23 cellular contexts compared by ENCODE assay signal in genomic region chr2:8538531-8538930, GRCh38.
A peak's percentile ranks its signal among the peaks of the same experiment; 100 is the strongest.
DNase-seq lines count a peak whose midpoint lies in the region; ATAC-seq and TF ChIP-seq lines count a peak whose summit lies in the region.
"Had no signal": no experiment of that assay in that cellular context is flagged by ENCODE, and none has a peak within 500 bp of the region (broad histone marks: within the 10 kb centered on the region; RNA-seq: fewer than 3 reads in every experiment).

No MANE protein-coding gene starts in this region.

- H3K4me2 ChIP-seq in BLaER1 treated with 17β-estradiol and CSF1 and Interleukin-3, amounts not matched to agents 10 nM and 100 nM = peak overlapping the region; percentile 84 to 97 (median 93)
- peak overlapping the region; percentile 70 for H3K4me2 ChIP-seq in DOHH2 (ENCODE audit: low read length)
- H3K4me2 ChIP-seq in trophoblast cell (ENCODE audit: low read length) = no peak overlapping the region

- 90 to 97% methylated on average over 5 to 9 of the region's 9 CpGs for WGBS in endodermal cell (ENCODE audit: insufficient coverage in 1 of 2, insufficient read length in 1 of 2), 2 experiments
- no CpG with 5 or more reads among the region's 9 CpGs for WGBS in trophoblast cell (ENCODE audit: extremely low coverage, insufficient coverage, insufficient read length)

- peak overlapping the region; percentile 10 for H4K8ac ChIP-seq in trophoblast cell (ENCODE audit: low read depth, low read length)

- no peak overlapping the region for H2AFZ ChIP-seq in trophoblast cell (ENCODE audit: insufficient read depth, low read length, poor library complexity)

- peak; percentile 12 for DNase-seq in endodermal cell
- no peak for DNase-seq in trophoblast cell
- DNase-seq in Peyer's patch = no peak
- DNase-seq: activated CD4-positive, alpha-beta memory T cell treated with anti-CD3 and anti-CD28 coated beads, Interleukin-2, amount 10 ng/mL, durations not matched to agents 7 days and 5 days; foreskin keratinocyte; HFFc6; kidney glomerular epithelial cell; NCI-H187; NCI-H226; NK-92 treated with Interleukin-12 subunit alpha and Interleukin-12 subunit beta, amount 100 ng/mL, for 24 hours; psoas muscle; small intestine; stimulated activated CD4-positive, alpha-beta T cell treated with anti-CD3 and anti-CD28 coated beads, Interleukin-4, amount 100 ng/mL, for 24 hours; SW 1271; testis had no signal

- peaks cover 3% of the 10 kb centered on the region for H3K27me3 Mint-ChIP-seq in endodermal cell (ENCODE audit: insufficient read depth)
- H3K27me3 Mint-ChIP-seq: activated CD4-positive, alpha-beta memory T cell treated with anti-CD3 and anti-CD28 coated beads, Interleukin-2, amount 10 ng/mL, durations not matched to agents 7 days and 5 days had no signal

- H3K36me3 Mint-ChIP-seq in endodermal cell (ENCODE audit: low read depth) = no peaks in the 10 kb centered on the region

- H3F3A ChIP-seq in DOHH2 (ENCODE audit: control insufficient read depth, insufficient read depth) = 0 out of 2 replicates have a peak, but pooled peaks cover 4% of the 10 kb centered on the region

- H3K23ac ChIP-seq in trophoblast cell (ENCODE audit: low read length) = no peak overlapping the region

- no peaks in the 10 kb centered on the region for H3K9me2 ChIP-seq in DOHH2 (replicated peaks; ENCODE audit: control insufficient read depth, low read length)

- H2AK5ac ChIP-seq in trophoblast cell (ENCODE audit: low read length) = peak overlapping the region; percentile 86

- H3K4me1 ChIP-seq in BLaER1 treated with 17β-estradiol and CSF1 and Interleukin-3, amounts not matched to agents 10 nM and 100 nM = peaks cover 98 to 100% (median 100%) of the 10 kb centered on the region in 10 experiments
- H3K4me1 ChIP-seq in DOHH2 (ENCODE audit: control insufficient read depth, low read length) (peaks cover 87% of the 10 kb centered on the region), endodermal cell (ENCODE audit: control insufficient read depth, insufficient read depth, low read length) (peaks cover 16% of the 10 kb centered on the region), trophoblast cell (ENCODE audit: control insufficient read depth in 1 of 2, insufficient read depth in 2 of 2, low read length in 2 of 2) (peaks cover 76 to 77% of the 10 kb centered on the region in 2 experiments), Peyer's patch (peaks cover 0 to 22% (median 16%) of the 10 kb centered on the region in 4 donors)
- H3K4me1 ChIP-seq: foreskin keratinocyte had no signal

- H3K27me3 ChIP-seq in BLaER1 treated with 17β-estradiol and CSF1 and Interleukin-3, amounts not matched to agents 10 nM and 100 nM = no peaks in the 10 kb centered on the region
- H3K27me3 ChIP-seq in DOHH2 (ENCODE audit: control insufficient read depth, low read length) (no peaks in the 10 kb centered on the region), endodermal cell (ENCODE audit: control insufficient read depth, insufficient read depth, low read length, poor library complexity, severe bottlenecking) (no peaks in the 10 kb centered on the region), trophoblast cell (ENCODE audit: insufficient read depth, low read length) (no peaks in the 10 kb centered on the region), Peyer's patch (no peaks in the 10 kb centered on the region)
- H3K27me3 ChIP-seq: adrenal gland, foreskin keratinocyte, testis had no signal

- no peak for TF ChIP-seq POLR2A in Peyer's patch (IDR thresholded peaks at IDR 0.05)

- no peaks in the 10 kb centered on the region for H3K9me3 Mint-ChIP-seq in endodermal cell
- H3K9me3 Mint-ChIP-seq: activated CD4-positive, alpha-beta memory T cell treated with anti-CD3 and anti-CD28 coated beads, Interleukin-2, amount 10 ng/mL, durations not matched to agents 7 days and 5 days; HFFc6 had no signal

- peak overlapping the region; percentile 96 for H4K91ac ChIP-seq in trophoblast cell (ENCODE audit: low read depth, low read length)

- no peaks in the 10 kb centered on the region; a peak in 1 of 22 replicates for H3K9me3 ChIP-seq in BLaER1 treated with 17β-estradiol and CSF1 and Interleukin-3, amounts not matched to agents 10 nM and 100 nM (replicated peaks in 1 of 11)
- H3K9me3 ChIP-seq in DOHH2 (ENCODE audit: control insufficient read depth, insufficient read depth, low read length) (no peaks in the 10 kb centered on the region), endodermal cell (ENCODE audit: control insufficient read depth, low read length) (no peaks in the 10 kb centered on the region), trophoblast cell (ENCODE audit: insufficient read depth, low read depth, low read length) (no peaks in the 10 kb centered on the region), Peyer's patch (no peaks in the 10 kb centered on the region)
- H3K9me3 ChIP-seq: adrenal gland, psoas muscle, testis had no signal

- peak overlapping the region; percentile 81 for H3K14ac ChIP-seq in trophoblast cell (ENCODE audit: low read length)

- H3K4me3 ChIP-seq in BLaER1 treated with 17β-estradiol and CSF1 and Interleukin-3, amounts not matched to agents 10 nM and 100 nM = peak overlapping the region in 1 of 10 experiments; percentile 17; a peak in 2 of 20 replicates
- H3K4me3 ChIP-seq in DOHH2 (ENCODE audit: low read length) = peak overlapping the region; percentile 42
- H3K4me3 ChIP-seq in endodermal cell (ENCODE audit: low read length) = no peak overlapping the region
- H3K4me3 ChIP-seq in trophoblast cell (ENCODE audit: low read depth, low read length) = no peak overlapping the region
- H3K4me3 ChIP-seq in Peyer's patch = no peak overlapping the region
- H3K4me3 ChIP-seq: adrenal gland, psoas muscle, testis had no signal

- peaks cover 25% of the 10 kb centered on the region for H3K4me1 Mint-ChIP-seq in endodermal cell

- H3K79me1 ChIP-seq in trophoblast cell (ENCODE audit: low read length) = peaks cover 66% of the 10 kb centered on the region

- H3K4ac ChIP-seq in trophoblast cell (ENCODE audit: low read depth, low read length) = peak overlapping the region; percentile 69

- H2BK120ac ChIP-seq in trophoblast cell (ENCODE audit: insufficient read depth, low read length, poor library complexity) = peak overlapping the region; percentile 95

- ATAC-seq in GM21423 (IDR thresholded peaks at IDR 0.05; ENCODE audit: unreplicated experiment) = no peak
- no peak for ATAC-seq in GM21360 (IDR thresholded peaks at IDR 0.05; ENCODE audit: unreplicated experiment)
- ATAC-seq: foreskin keratinocyte, psoas muscle had no signal

- no peak overlapping the region for H3K27ac Mint-ChIP-seq in endodermal cell
- H3K27ac Mint-ChIP-seq: HFFc6, IgD-negative memory B cell had no signal

- H3K9ac ChIP-seq in BLaER1 treated with 17β-estradiol and CSF1 and Interleukin-3, amounts not matched to agents 10 nM and 100 nM = peak overlapping the region; percentile 70 to 91 (median 86); a peak in 20 of 22 replicates
- H3K9ac ChIP-seq in endodermal cell (ENCODE audit: extremely low read depth, low read length, poor library complexity, severe bottlenecking) = no peak overlapping the region
- H3K9ac ChIP-seq in trophoblast cell (ENCODE audit: low read length) = no peak overlapping the region

- no peak for TF ChIP-seq CTCF in DOHH2 (IDR thresholded peaks at IDR 0.05; ENCODE audit: low read depth, low read length, poor library complexity, severe bottlenecking)
- no peak for TF ChIP-seq CTCF in endodermal cell (conservative IDR thresholded peaks at IDR 0.05)
- no peak for TF ChIP-seq CTCF in Peyer's patch (IDR thresholded peaks at IDR 0.05)

- H4K12ac ChIP-seq in trophoblast cell (ENCODE audit: low read depth, low read length) = no peak overlapping the region

- H3K18ac ChIP-seq in trophoblast cell (ENCODE audit: low read length) = peak overlapping the region; percentile 59

- H2BK5ac ChIP-seq in trophoblast cell (ENCODE audit: low read depth, low read length, poor library complexity) = peak overlapping the region; percentile 29

- H3K36me3 ChIP-seq in BLaER1 treated with 17β-estradiol and CSF1 and Interleukin-3, amounts not matched to agents 10 nM and 100 nM = no peaks in the 10 kb centered on the region
- H3K36me3 ChIP-seq in DOHH2 (ENCODE audit: control insufficient read depth, low read length) (no peaks in the 10 kb centered on the region), endodermal cell (ENCODE audit: control insufficient read depth, insufficient read depth, low read length) (no peaks in the 10 kb centered on the region), trophoblast cell (ENCODE audit: control insufficient read depth in 1 of 2, insufficient read depth in 2 of 2, low read length in 2 of 2) (no peaks in the 10 kb centered on the region), Peyer's patch (no peaks in the 10 kb centered on the region)
- H3K36me3 ChIP-seq: adrenal gland had no signal

- no peak overlapping the region for H3K4me3 Mint-ChIP-seq in endodermal cell
- H3K4me3 Mint-ChIP-seq: activated CD4-positive, alpha-beta memory T cell treated with anti-CD3 and anti-CD28 coated beads, Interleukin-2, amount 10 ng/mL, durations not matched to agents 7 days and 5 days; activated T-helper 1 cell treated with anti-CD3 and anti-CD28 coated beads, Interleukin-12 subunit alpha, Interleukin-12 subunit beta, Interleukin-2, Interleukin-4 antibody, amounts not matched to agents 30 ng/mL and 10 ng/mL and 1 ng/mL, durations not matched to agents 14 hours and 24 hours and 36 hours; HFFc6; IgD-negative memory B cell had no signal

- no peaks in the 10 kb centered on the region for H3K79me2 ChIP-seq in DOHH2 (ENCODE audit: control insufficient read depth, low read length)
- peaks cover 13% of the 10 kb centered on the region for H3K79me2 ChIP-seq in trophoblast cell (ENCODE audit: control insufficient read depth, insufficient read depth, low read length, poor library complexity)

- peak overlapping the region; percentile 73 to 99 (median 98) for H3K27ac ChIP-seq in BLaER1 treated with 17β-estradiol and CSF1 and Interleukin-3, amounts not matched to agents 10 nM and 100 nM
- H3K27ac ChIP-seq in DOHH2 (ENCODE audit: low read depth, low read length) (peak overlapping the region; percentile 50), endodermal cell (ENCODE audit: low read depth, low read length) (no peak overlapping the region), trophoblast cell (ENCODE audit: low read depth, low read length) (no peak overlapping the region), Peyer's patch (no peak overlapping the region)
- H3K27ac ChIP-seq: epithelial cell of prostate, foreskin keratinocyte, psoas muscle, testis had no signal

- H4K20me1 ChIP-seq in BLaER1 treated with 17β-estradiol and CSF1 and Interleukin-3, amounts not matched to agents 10 nM and 100 nM = no peaks in the 10 kb centered on the region
- H4K20me1 ChIP-seq in DOHH2 (ENCODE audit: control insufficient read depth, insufficient read depth, low read depth, low read length) = no peaks in the 10 kb centered on the region

- H2BK12ac ChIP-seq in trophoblast cell (ENCODE audit: low read length) = peak overlapping the region; percentile 92

Comparison
In these comparisons a context has a peak if more than half of its experiments do, and no peak if none do; other contexts are left out.
1. H3K27ac ChIP-seq: peak in BLaER1 treated with 17β-estradiol and CSF1 and Interleukin-3, amounts not matched to agents 10 nM and 100 nM (11 of 11) and DOHH2 (single experiment); none in endodermal cell (single experiment), trophoblast cell (single experiment) and Peyer's patch (0 of 4).
2. H3K9ac ChIP-seq: peak in BLaER1 treated with 17β-estradiol and CSF1 and Interleukin-3, amounts not matched to agents 10 nM and 100 nM (11 of 11); none in endodermal cell (single experiment) and trophoblast cell (single experiment).